In genomic region chr19:45717983-45718650, GRCh38 we compare ENCODE assay signal across 6 cellular contexts. TPM values are rescaled to one million over a fixed set of nuclear protein-coding genes. Genes with fewer than 3 reads are reported as not detected.
DNase-seq lines count a peak whose midpoint lies in the region; ATAC-seq and TF ChIP-seq lines count a peak whose summit lies in the region.

No MANE protein-coding gene starts in this region.

- H3K4me1 Mint-ChIP-seq in neural progenitor cell: peaks cover 34% of the 10 kb centered on the region

- H3K4me2 ChIP-seq in mammary epithelial cell (ENCODE audit: insufficient read depth, low read depth, low read length) (peak overlapping the region; percentile 82), neural progenitor cell (peak overlapping the region; percentile 69)

- H3K27me3 Mint-ChIP-seq in neural progenitor cell (ENCODE audit: insufficient read depth, low read depth): peaks cover 17% of the 10 kb centered on the region

- no peaks in the 10 kb centered on the region for H3K9me3 Mint-ChIP-seq in neural progenitor cell

- H4K20me1 ChIP-seq in mammary epithelial cell (ENCODE audit: insufficient read depth, low read length) (no peaks in the 10 kb centered on the region), neural progenitor cell (ENCODE audit: low read depth) (no peaks in the 10 kb centered on the region)

- H3K27me3 ChIP-seq in HAP-1 (ENCODE audit: low read depth) (no peaks in the 10 kb centered on the region), mammary epithelial cell (ENCODE audit: insufficient read depth, low read length) (no peaks in the 10 kb centered on the region), neural progenitor cell (no peaks in the 10 kb centered on the region)

- H3K9me3 ChIP-seq in HAP-1 (no peaks in the 10 kb centered on the region), mammary epithelial cell (replicated peaks; ENCODE audit: insufficient read depth, low read length) (no peaks in the 10 kb centered on the region), neural progenitor cell (ENCODE audit: low read depth) (no peaks in the 10 kb centered on the region)

- no peak for ATAC-seq in GM21529 (IDR thresholded peaks at IDR 0.05; ENCODE audit: unreplicated experiment)

- peak overlapping the region; percentile 85 for H3K4me3 Mint-ChIP-seq in neural progenitor cell

- WGBS in mammary epithelial cell (ENCODE audit: low coverage, missing lambda C conversion rate): 31% methylated on average over 12 of the region's 12 CpGs

- H3K27ac ChIP-seq in mammary epithelial cell (ENCODE audit: insufficient read depth, low read depth, low read length) (peak overlapping the region; percentile 87), neural progenitor cell (peak overlapping the region; percentile 43)

- dilution Hi-C loops in mammary epithelial cell (cut with HindIII; ENCODE audit: low sequenced_read_pairs): no loop called here

- H3K9ac ChIP-seq in mammary epithelial cell (ENCODE audit: insufficient read depth, low read length): peak overlapping the region; percentile 74
- no peak overlapping the region for H3K9ac ChIP-seq in neural progenitor cell

- TF ChIP-seq CTCF in mammary epithelial cell (conservative IDR thresholded peaks at IDR 0.05 in 1 of 2, IDR thresholded peaks at IDR 0.05 in 1 of 2; ENCODE audit: extremely low read depth in 1 of 2, insufficient read depth in 1 of 2, low read depth in 1 of 2, low read length in 2 of 2): no peak
- no peak for TF ChIP-seq CTCF in neural progenitor cell (IDR thresholded peaks at IDR 0.05)

- peak overlapping the region; percentile 91 for H3K27ac Mint-ChIP-seq in neural progenitor cell

- peak overlapping the region; percentile 61 for H3K4me3 ChIP-seq in HAP-1
- H3K4me3 ChIP-seq in mammary epithelial cell (replicated peaks in 1 of 3; ENCODE audit: insufficient read depth in 1 of 3, low read depth in 2 of 3, low read length in 3 of 3): peak overlapping the region; percentile 47 to 91 (median 65)
- H3K4me3 ChIP-seq in neural progenitor cell: peak overlapping the region; percentile 45

- H3K36me3 Mint-ChIP-seq in neural progenitor cell: peaks cover 18% of the 10 kb centered on the region

- H3K4me1 ChIP-seq in HAP-1 (peaks cover 8% of the 10 kb centered on the region), mammary epithelial cell (ENCODE audit: insufficient read depth, low read length) (peaks cover 23% of the 10 kb centered on the region), neural progenitor cell (no peaks in the 10 kb centered on the region)

- H2AFZ ChIP-seq in mammary epithelial cell (ENCODE audit: low read depth, low read length) (peak overlapping the region; percentile 90), neural progenitor cell (replicated peaks) (no peak overlapping the region)

- in situ Hi-C loops in HAP-1 (cut with MboI; ENCODE audit: low sequenced_read_pairs): no loop called here
- in situ Hi-C loops in mammary epithelial cell (cut with MboI; ENCODE audit: low sequenced_read_pairs in 2 of 2): no loop called here

- CTCF ChIA-PET in mammary epithelial cell (lab: Charles Lee; ENCODE audit: low non-redundant PET): no interaction called here

- H3K36me3 ChIP-seq in HAP-1 (replicated peaks): peaks cover 10% of the 10 kb centered on the region
- no peaks in the 10 kb centered on the region for H3K36me3 ChIP-seq in mammary epithelial cell (ENCODE audit: insufficient read depth, low read length)
- no peaks in the 10 kb centered on the region for H3K36me3 ChIP-seq in neural progenitor cell

- BruUV-seq in mammary epithelial cell (replicated peaks; lab: Mats Ljungman, UMichigan): TSS peak; percentile 66

- intact Hi-C loops in mammary epithelial cell (cut with micrococcal nuclease): loop anchor here (1.0 to 5.0 kb wide), 4 partner anchors 25 to 169 kb away; partner anchors contain the start of genes IRF2BP1, QPCTL and SIX5

- DNase-seq in HAP-1 (ENCODE audit: low spot score in 2 of 2): no peak
- DNase-seq in mammary epithelial cell: no peak
- DNase-seq in neural progenitor cell (ENCODE audit: low spot score): peak; percentile 18
- no peak for DNase-seq in pons (ENCODE audit: low spot score)
- DNase-seq in NCI-H345 (lab: John Stamatoyannopoulos, UW): no peak

- peaks cover 70% of the 10 kb centered on the region for H3K79me2 ChIP-seq in mammary epithelial cell (ENCODE audit: insufficient read depth, low read length)
- peaks cover 73% of the 10 kb centered on the region for H3K79me2 ChIP-seq in neural progenitor cell (ENCODE audit: low read depth)

- peaks cover 18% of the 10 kb centered on the region for H3F3A ChIP-seq in neural progenitor cell (ENCODE audit: low read depth)

RNA-seq across cellular contexts. Expression of gene FBXO46, which starts 12.6 kb away (rescaled TPM):
- total RNA-seq in mammary epithelial cell (10 to 100 TPM in 1 of 2 donors, 1 to 10 TPM in 1; 9.5 to 19.5 TPM), neural progenitor cell (ENCODE audit: low replicate concordance) (7.5 and 21.3 TPM in 2 replicates)
- polyA plus RNA-seq in mammary epithelial cell: 3.6 TPM
- 3.5 TPM for polyA minus RNA-seq in mammary epithelial cell

RNA-seq across cellular contexts. Expression of gene MEIOSIN, which starts 15.1 kb away (rescaled TPM):
- total RNA-seq in mammary epithelial cell (not detected), neural progenitor cell (ENCODE audit: low replicate concordance) (0.06 TPM in 1 of 2 replicates, not detected in the other)
- 0.01 TPM for polyA plus RNA-seq in mammary epithelial cell
- polyA minus RNA-seq in mammary epithelial cell: not detected

RNA-seq across cellular contexts. Expression of gene QPCTL, which starts 25.7 kb away (rescaled TPM):
- total RNA-seq in mammary epithelial cell: 10 to 100 TPM; 22.5 to 22.6 TPM
- 12.1 TPM for polyA plus RNA-seq in mammary epithelial cell
- 25.5 TPM for polyA minus RNA-seq in mammary epithelial cell
- total RNA-seq in neural progenitor cell (ENCODE audit: low replicate concordance): 4.5 and 15.7 TPM in 2 replicates

RNA-seq across cellular contexts. Expression of gene SNRPD2, which starts 26.4 kb away (rescaled TPM):
- total RNA-seq in mammary epithelial cell (100 to 1,000 TPM; 136 to 412 TPM), neural progenitor cell (ENCODE audit: low replicate concordance) (330 and 405 TPM in 2 replicates)
- polyA plus RNA-seq in mammary epithelial cell: 618 TPM
- 223 TPM for polyA minus RNA-seq in mammary epithelial cell

RNA-seq across cellular contexts. Expression of gene GIPR, which starts 50.1 kb away (rescaled TPM):
- 1 to 10 TPM; 1.3 to 1.4 TPM for total RNA-seq in mammary epithelial cell
- 0.60 TPM for polyA plus RNA-seq in mammary epithelial cell
- polyA minus RNA-seq in mammary epithelial cell: 9.4 TPM
- not detected in 2 replicates for total RNA-seq in neural progenitor cell (ENCODE audit: low replicate concordance)
